In genomic region chr9:98596486-98596885, GRCh38 we compare ENCODE assay signal across 18 cellular contexts.
DNase-seq lines count a peak whose midpoint lies in the region; ATAC-seq and TF ChIP-seq lines count a peak whose summit lies in the region.
"Had no signal": no experiment of that assay in that cellular context is flagged by ENCODE, and none has a peak within 500 bp of the region (broad histone marks: within the 10 kb centered on the region; RNA-seq: fewer than 3 reads in every experiment).

No MANE protein-coding gene starts in this region.

- no peaks in the 10 kb centered on the region for H3K9me3 ChIP-seq in mammary epithelial cell (replicated peaks; ENCODE audit: insufficient read depth, low read length)
- no peaks in the 10 kb centered on the region for H3K9me3 ChIP-seq in suprapubic skin
- H3K9me3 ChIP-seq: A549, Caco-2 had no signal

- no peaks in the 10 kb centered on the region for H3K9me3 Mint-ChIP-seq in activated CD4-positive, alpha-beta T cell treated with anti-CD3 and anti-CD28 coated beads for 36 hours (ENCODE audit: low read depth)
- H3K9me3 Mint-ChIP-seq: CD4-positive, alpha-beta T cell; H9; IgD-negative memory B cell had no signal

- no peaks in the 10 kb centered on the region for H4K20me1 ChIP-seq in mammary epithelial cell (ENCODE audit: insufficient read depth, low read length)

- H3K79me2 ChIP-seq in mesendoderm (ENCODE audit: control insufficient read depth, insufficient read depth, low read length), result no peaks in the 10 kb centered on the region
- no peaks in the 10 kb centered on the region for H3K79me2 ChIP-seq in mammary epithelial cell (ENCODE audit: insufficient read depth, low read length)

- no peak overlapping the region for H3K27ac Mint-ChIP-seq in activated CD4-positive, alpha-beta T cell treated with anti-CD3 and anti-CD28 coated beads for 36 hours
- H3K27ac Mint-ChIP-seq: CD4-positive, alpha-beta T cell; H9; IgD-negative memory B cell had no signal

- dilution Hi-C loops in mammary epithelial cell (cut with HindIII; ENCODE audit: low sequenced_read_pairs), result no loop called here

- H3K36me3 Mint-ChIP-seq in activated CD4-positive, alpha-beta T cell treated with anti-CD3 and anti-CD28 coated beads for 36 hours (ENCODE audit: low read depth), result no peaks in the 10 kb centered on the region
- H3K36me3 Mint-ChIP-seq: IgD-negative memory B cell had no signal

- CTCF ChIA-PET in mammary epithelial cell (lab: Charles Lee; ENCODE audit: low non-redundant PET), result no interaction called here
- CTCF ChIA-PET in activated CD4-positive, alpha-beta T cell treated with anti-CD3 and anti-CD28 coated beads for 36 hours (lab: Charles Lee), result no interaction called here

- no peak overlapping the region for H2BK15ac ChIP-seq in mesendoderm (replicated peaks; ENCODE audit: low read depth)

- peak; percentile 7 for DNase-seq in DMS 273 (lab: John Stamatoyannopoulos, UW; ENCODE audit: unreplicated experiment)
- DNase-seq in DMS 273 treated with DMSO at 0.1 percent for 48 hours (lab: John Stamatoyannopoulos, UW), result no peak
- DNase-seq in cerebellum (ENCODE audit: low spot score), result peak; percentile 61
- peak; percentile 11 for DNase-seq in mesendoderm
- DNase-seq in mammary epithelial cell, result no peak
- DNase-seq in activated CD4-positive, alpha-beta T cell treated with anti-CD3 and anti-CD28 coated beads for 36 hours, result no peak
- DNase-seq in activated effector memory CD4-positive, alpha-beta T cell treated with anti-CD3 and anti-CD28 coated beads, Interleukin-2, amount 50 U/mL, for 16 hours, result no peak
- DNase-seq in suprapubic skin (ENCODE audit: low spot score in 2 of 2), result no peak
- DNase-seq: AML-193; Caco-2; CD4-positive, alpha-beta T cell; DMS79 treated with DMSO at 0.1 percent for 48 hours; H9 had no signal

- intact Hi-C loops in mammary epithelial cell (cut with micrococcal nuclease), result no loop called here
- intact Hi-C loops in activated CD4-positive, alpha-beta T cell treated with anti-CD3 and anti-CD28 coated beads for 36 hours (cut with DNase I, micrococcal nuclease), result no loop called here

- no peak overlapping the region for H3K56ac ChIP-seq in mesendoderm (ENCODE audit: low read length)

- WGBS in mesendoderm (ENCODE audit: extremely low coverage, insufficient coverage, low lambda C conversion rate), result no CpG with 5 or more reads among the region's 7 CpGs
- 81% methylated on average over 7 of the region's 7 CpGs for WGBS in mammary epithelial cell (ENCODE audit: low coverage, missing lambda C conversion rate)
- 70% methylated on average over 7 of the region's 7 CpGs for WGBS in suprapubic skin

- no peak overlapping the region for H3K18ac ChIP-seq in mesendoderm (ENCODE audit: low read length)

- no peak overlapping the region for H2BK120ac ChIP-seq in mesendoderm (ENCODE audit: low read depth, low read length)

- H3K36me3 ChIP-seq in mesendoderm (ENCODE audit: control insufficient read depth, insufficient read depth, low read length) (no peaks in the 10 kb centered on the region), mammary epithelial cell (ENCODE audit: insufficient read depth, low read length) (no peaks in the 10 kb centered on the region), suprapubic skin (no peaks in the 10 kb centered on the region)

- no peaks in the 10 kb centered on the region for H3K79me1 ChIP-seq in mesendoderm (ENCODE audit: low read length)

- no peak overlapping the region for H2AK5ac ChIP-seq in mesendoderm (ENCODE audit: low read length)

- TF ChIP-seq POLR2A in suprapubic skin (IDR thresholded peaks at IDR 0.05), result no peak

- in situ Hi-C loops in mammary epithelial cell (cut with MboI; ENCODE audit: low sequenced_read_pairs in 2 of 2), result no loop called here

- no peak overlapping the region for H3K4me3 ChIP-seq in mesendoderm (ENCODE audit: low read length)
- H3K4me3 ChIP-seq in mammary epithelial cell (replicated peaks in 1 of 3; ENCODE audit: insufficient read depth in 1 of 3, low read depth in 2 of 3, low read length in 3 of 3), result no peak overlapping the region
- H3K4me3 ChIP-seq in suprapubic skin, result no peak overlapping the region
- H3K4me3 ChIP-seq: A549, GM12878 had no signal

- no peak overlapping the region for H3K9ac ChIP-seq in mesendoderm (ENCODE audit: low read length)
- no peak overlapping the region for H3K9ac ChIP-seq in mammary epithelial cell (ENCODE audit: insufficient read depth, low read length)

- H3K4ac ChIP-seq in mesendoderm (ENCODE audit: low read depth, low read length), result no peak overlapping the region

- ATAC-seq in activated CD4-positive, alpha-beta T cell treated with anti-CD3 and anti-CD28 coated beads for 36 hours, result no peak
- ATAC-seq: A549, GM12878 had no signal

- H3K4me2 ChIP-seq in mesendoderm (ENCODE audit: low read length) (no peak overlapping the region), mammary epithelial cell (ENCODE audit: insufficient read depth, low read depth, low read length) (no peak overlapping the region)
- H3K4me2 ChIP-seq: A549 had no signal

- H3K4me3 Mint-ChIP-seq in activated CD4-positive, alpha-beta T cell treated with anti-CD3 and anti-CD28 coated beads for 36 hours, result no peak overlapping the region
- H3K4me3 Mint-ChIP-seq: CD4-positive, alpha-beta T cell; H9; IgD-negative memory B cell had no signal

- H3K27me3 ChIP-seq in mesendoderm (ENCODE audit: insufficient read depth, low read length, poor library complexity) (no peaks in the 10 kb centered on the region), mammary epithelial cell (ENCODE audit: insufficient read depth, low read length) (peaks cover 6% of the 10 kb centered on the region), suprapubic skin (no peaks in the 10 kb centered on the region)

- no TSS peak for BruUV-seq in mammary epithelial cell (replicated peaks; lab: Mats Ljungman, UMichigan)

- no peaks in the 10 kb centered on the region for H3K4me1 Mint-ChIP-seq in activated CD4-positive, alpha-beta T cell treated with anti-CD3 and anti-CD28 coated beads for 36 hours

- H2AFZ ChIP-seq in mammary epithelial cell (ENCODE audit: low read depth, low read length), result no peak overlapping the region

- H3K27me3 Mint-ChIP-seq in activated CD4-positive, alpha-beta T cell treated with anti-CD3 and anti-CD28 coated beads for 36 hours, result no peaks in the 10 kb centered on the region

- no peak for TF ChIP-seq EP300 in suprapubic skin (IDR thresholded peaks at IDR 0.05)

- H3K27ac ChIP-seq in mesendoderm (ENCODE audit: low read depth, low read length) (no peak overlapping the region), mammary epithelial cell (ENCODE audit: insufficient read depth, low read depth, low read length) (no peak overlapping the region), suprapubic skin (no peak overlapping the region)
- H3K27ac ChIP-seq: 22Rv1, A549, C4-2B had no signal

- H3K4me1 ChIP-seq in mesendoderm (ENCODE audit: control insufficient read depth, low read depth, low read length) (no peaks in the 10 kb centered on the region), mammary epithelial cell (ENCODE audit: insufficient read depth, low read length) (no peaks in the 10 kb centered on the region), suprapubic skin (no peaks in the 10 kb centered on the region)
- H3K4me1 ChIP-seq: A549 had no signal

- no peak overlapping the region for H4K8ac ChIP-seq in mesendoderm (ENCODE audit: low read depth, low read length)

- no peak overlapping the region for H4K5ac ChIP-seq in mesendoderm (ENCODE audit: low read length)

- no peak overlapping the region for H3K23ac ChIP-seq in mesendoderm (ENCODE audit: low read length)

- TF ChIP-seq CTCF in mammary epithelial cell (conservative IDR thresholded peaks at IDR 0.05 in 1 of 2, IDR thresholded peaks at IDR 0.05 in 1 of 2; ENCODE audit: extremely low read depth in 1 of 2, insufficient read depth in 1 of 2, low read depth in 1 of 2, low read length in 2 of 2) (no peak), suprapubic skin (IDR thresholded peaks at IDR 0.05) (no peak)

- H2BK5ac ChIP-seq in mesendoderm (ENCODE audit: low read length), result no peak overlapping the region

- POLR2A ChIA-PET in activated CD4-positive, alpha-beta T cell treated with anti-CD3 and anti-CD28 coated beads for 36 hours (lab: Charles Lee), result no interaction called here

Comparison
In these comparisons a context has a peak if more than half of its experiments do, and no peak if none do; other contexts are left out.
1. DNase-seq: peak in DMS 273 (single experiment), cerebellum (single experiment) and mesendoderm (single experiment); none in DMS 273 treated with DMSO at 0.1 percent for 48 hours (single experiment), mammary epithelial cell (single experiment), activated CD4-positive, alpha-beta T cell treated with anti-CD3 and anti-CD28 coated beads for 36 hours (single experiment), activated effector memory CD4-positive, alpha-beta T cell treated with anti-CD3 and anti-CD28 coated beads, Interleukin-2, amount 50 U/mL, for 16 hours (single experiment) and suprapubic skin (0 of 2).